ENCODE assay signal across 18 cellular contexts in the genomic region with DNA sequence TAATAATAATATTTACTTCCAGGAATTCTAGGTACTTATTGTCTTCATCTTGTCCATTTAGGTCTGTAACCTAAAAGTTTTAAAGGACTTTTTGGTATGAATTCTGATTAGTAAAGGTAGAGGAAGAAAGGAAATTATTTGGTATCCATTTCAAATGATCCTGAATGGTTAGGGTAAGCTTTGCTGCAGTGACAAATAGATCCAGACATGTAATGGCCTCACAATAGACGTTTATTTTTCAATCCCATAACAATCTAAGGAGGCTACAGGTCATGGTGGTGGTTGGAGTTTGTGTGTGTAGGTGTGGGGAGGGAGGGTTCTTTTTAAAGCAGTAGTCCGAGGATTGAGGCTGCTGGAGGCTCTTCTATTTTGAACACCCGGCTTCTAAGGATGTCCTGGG. TPM values are rescaled to one million over a fixed set of nuclear protein-coding genes. Genes with fewer than 3 reads are reported as not detected.
DNase-seq lines count a peak whose midpoint lies in the region; ATAC-seq and TF ChIP-seq lines count a peak whose summit lies in the region.
"Had no signal": no experiment of that assay in that cellular context is flagged by ENCODE, and none has a peak within 500 bp of the region (broad histone marks: within the 10 kb centered on the region; RNA-seq: fewer than 3 reads in every experiment).

No MANE protein-coding gene starts in this region.

- no peaks in the 10 kb centered on the region for H3K9me2 ChIP-seq in OCI-LY1 (ENCODE audit: low read depth, low read length)

- H4K91ac ChIP-seq in trophoblast cell (ENCODE audit: low read depth, low read length), result no peak overlapping the region

- H2AFZ ChIP-seq in OCI-LY1 (ENCODE audit: low read length), result no peak overlapping the region
- no peak overlapping the region for H2AFZ ChIP-seq in trophoblast cell (ENCODE audit: insufficient read depth, low read length, poor library complexity)

- H3K27me3 Mint-ChIP-seq in activated naive CD4-positive, alpha-beta T cell treated with anti-CD3 and anti-CD28 coated beads, Interleukin-2, amount 50 U/mL, for 24 hours, result no peaks in the 10 kb centered on the region

- no peak overlapping the region for H3K4ac ChIP-seq in trophoblast cell (ENCODE audit: low read depth, low read length)

- TF ChIP-seq CTCF in OCI-LY1 (IDR thresholded peaks at IDR 0.05; ENCODE audit: low read length), result no peak

- no peak overlapping the region for H2BK5ac ChIP-seq in trophoblast cell (ENCODE audit: low read depth, low read length, poor library complexity)

- H4K8ac ChIP-seq in trophoblast cell (ENCODE audit: low read depth, low read length), result no peak overlapping the region

- peak overlapping the region; percentile 49; the same call in 1 of the 2 replicates for H3K4me2 ChIP-seq in OCI-LY1 (ENCODE audit: low read length)
- no peak overlapping the region for H3K4me2 ChIP-seq in trophoblast cell (ENCODE audit: low read length)

- peak overlapping the region; percentile 63 for H3K4me3 Mint-ChIP-seq in activated naive CD4-positive, alpha-beta T cell treated with anti-CD3 and anti-CD28 coated beads, Interleukin-2, amount 50 U/mL, for 24 hours

- peak overlapping the region; percentile 57 for H3K27ac Mint-ChIP-seq in activated naive CD4-positive, alpha-beta T cell treated with anti-CD3 and anti-CD28 coated beads, Interleukin-2, amount 50 U/mL, for 24 hours

- H4K20me1 ChIP-seq in OCI-LY1 (ENCODE audit: insufficient read depth, low read length), result no peaks in the 10 kb centered on the region

- H3F3A ChIP-seq in OCI-LY1 (ENCODE audit: insufficient read depth, low read length), result no peaks in the 10 kb centered on the region

- no peak overlapping the region for H2BK12ac ChIP-seq in trophoblast cell (ENCODE audit: low read length)

- no peak overlapping the region for H3K23ac ChIP-seq in trophoblast cell (ENCODE audit: low read length)

- peaks cover 12% of the 10 kb centered on the region for H3K36me3 Mint-ChIP-seq in activated naive CD4-positive, alpha-beta T cell treated with anti-CD3 and anti-CD28 coated beads, Interleukin-2, amount 50 U/mL, for 24 hours

- intact Hi-C loops in left colon (cut with DNase I, micrococcal nuclease), result no loop called here

- H3K9me3 Mint-ChIP-seq in activated naive CD4-positive, alpha-beta T cell treated with anti-CD3 and anti-CD28 coated beads, Interleukin-2, amount 50 U/mL, for 24 hours, result peaks cover 7% of the 10 kb centered on the region

- no peak overlapping the region for H4K12ac ChIP-seq in trophoblast cell (ENCODE audit: low read depth, low read length)

- H3K79me2 ChIP-seq in OCI-LY1 (ENCODE audit: insufficient read depth, low read length), result peaks cover 23% of the 10 kb centered on the region
- H3K79me2 ChIP-seq in trophoblast cell (ENCODE audit: control insufficient read depth, insufficient read depth, low read length, poor library complexity), result peaks cover 9% of the 10 kb centered on the region

- H3K9me3 ChIP-seq in OCI-LY1 (ENCODE audit: low read length) (no peaks in the 10 kb centered on the region), trophoblast cell (ENCODE audit: insufficient read depth, low read depth, low read length) (peaks cover 2% of the 10 kb centered on the region)

- no peak overlapping the region for H2BK120ac ChIP-seq in trophoblast cell (ENCODE audit: insufficient read depth, low read length, poor library complexity)

- H2AK5ac ChIP-seq in trophoblast cell (ENCODE audit: low read length), result no peak overlapping the region

- H3K4me1 ChIP-seq in OCI-LY1 (ENCODE audit: insufficient read depth, low read length, severe bottlenecking) (peaks cover 32% of the 10 kb centered on the region), trophoblast cell (ENCODE audit: control insufficient read depth in 1 of 2, insufficient read depth in 2 of 2, low read length in 2 of 2) (peaks cover 0 to 8% of the 10 kb centered on the region in 2 experiments)

- H3K9ac ChIP-seq in OCI-LY1 (ENCODE audit: low read length), result no peak overlapping the region; the same call in 1 of the 2 replicates
- no peak overlapping the region for H3K9ac ChIP-seq in trophoblast cell (ENCODE audit: low read length)

- peak overlapping the region; percentile 8 for H3K18ac ChIP-seq in trophoblast cell (ENCODE audit: low read length)

- no peak for DNase-seq in activated naive CD4-positive, alpha-beta T cell treated with anti-CD3 and anti-CD28 coated beads, Interleukin-2, amount 50 U/mL, for 16 hours
- DNase-seq in trophoblast cell (no peak), left colon (no peak), NCI-H1417 treated with DMSO at 0.1 percent for 48 hours (lab: John Stamatoyannopoulos, UW) (no peak)
- DNase-seq: AML-193; foreskin melanocyte; HCEC 1CT; KBM-7; NCI-H1105; NK-92 treated with Interleukin-12 subunit alpha and Interleukin-12 subunit beta, amount 100 ng/mL, for 24 hours; stimulated activated CD4-positive, alpha-beta T cell treated with anti-CD3 and anti-CD28 coated beads, Interleukin-4, amount 100 ng/mL, for 24 hours; T-helper 9 cell had no signal

- H3K27me3 ChIP-seq in OCI-LY1 (ENCODE audit: insufficient read depth, low read length) (no peaks in the 10 kb centered on the region), trophoblast cell (ENCODE audit: insufficient read depth, low read length) (no peaks in the 10 kb centered on the region)
- H3K27me3 ChIP-seq: tibial nerve had no signal

- no peaks in the 10 kb centered on the region for H3K79me1 ChIP-seq in trophoblast cell (ENCODE audit: low read length)

- H3K14ac ChIP-seq in trophoblast cell (ENCODE audit: low read length), result no peak overlapping the region

- H3K27ac ChIP-seq in OCI-LY1 (ENCODE audit: low read depth, low read length, poor library complexity, severe bottlenecking) (peak overlapping the region; percentile 84), trophoblast cell (ENCODE audit: low read depth, low read length) (no peak overlapping the region)
- H3K27ac ChIP-seq: tibial nerve had no signal

- ATAC-seq in GM19324 (IDR thresholded peaks at IDR 0.05; ENCODE audit: low FRiP score, unreplicated experiment) (peak; percentile 19), left colon (no peak), GM18511 (IDR thresholded peaks at IDR 0.05; ENCODE audit: unreplicated experiment) (no peak)
- ATAC-seq: sciatic nerve had no signal

- H3K4me3 ChIP-seq in OCI-LY1 (ENCODE audit: low read depth, low read length, poor library complexity, severe bottlenecking) (no peak overlapping the region), trophoblast cell (ENCODE audit: low read depth, low read length) (no peak overlapping the region)
- H3K4me3 ChIP-seq: tibial nerve had no signal

- H3K36me3 ChIP-seq in OCI-LY1 (ENCODE audit: insufficient read depth, low read length) (peaks cover 53% of the 10 kb centered on the region), trophoblast cell (ENCODE audit: control insufficient read depth in 1 of 2, insufficient read depth in 2 of 2, low read length in 2 of 2) (peaks cover 22 to 24% of the 10 kb centered on the region in 2 experiments)

- no CpG with 5 or more reads among the region's 3 CpGs for WGBS in trophoblast cell (ENCODE audit: extremely low coverage, insufficient coverage, insufficient read length)

- peaks cover 78% of the 10 kb centered on the region for H3K4me1 Mint-ChIP-seq in activated naive CD4-positive, alpha-beta T cell treated with anti-CD3 and anti-CD28 coated beads, Interleukin-2, amount 50 U/mL, for 24 hours

RNA-seq across cellular contexts. Expression of a gene that starts 5.3 kb away (rescaled TPM):
- polyA plus RNA-seq in trophoblast cell (2013), result 31.5 and 32.0 TPM in 2 replicates
- 10 to 100 TPM; 75.3 to 89.7 TPM for total RNA-seq in left colon

RNA-seq across cellular contexts. Expression of a gene that starts 5.7 kb away (rescaled TPM):
- 2.2 and 2.3 TPM in 2 replicates for polyA plus RNA-seq in trophoblast cell (2013)
- total RNA-seq in left colon, result 1 to 10 TPM; 6.7 to 7.1 TPM
